ENCODE assay signal across 24 cellular contexts in genomic region chr10:129236411-129236810, GRCh38.
DNase-seq lines count a peak whose midpoint lies in the region; ATAC-seq and TF ChIP-seq lines count a peak whose summit lies in the region.
"Had no signal": no experiment of that assay in that cellular context is flagged by ENCODE, and none has a peak within 500 bp of the region (broad histone marks: within the 10 kb centered on the region; RNA-seq: fewer than 3 reads in every experiment).

No MANE protein-coding gene starts in this region.

- no peak overlapping the region for H4K8ac ChIP-seq in neuronal stem cell (ENCODE audit: low read depth, low read length)

- no peak overlapping the region for H2BK120ac ChIP-seq in neuronal stem cell (ENCODE audit: low read depth, low read length)

- H2BK15ac ChIP-seq in neuronal stem cell (ENCODE audit: low read length) = no peak overlapping the region

- H2AFZ ChIP-seq in neuronal stem cell (ENCODE audit: low read length) = no peak overlapping the region

- H3K36me3 ChIP-seq in endodermal cell (ENCODE audit: control insufficient read depth, insufficient read depth, low read length) (no peaks in the 10 kb centered on the region), neuronal stem cell (replicated peaks in 1 of 2; ENCODE audit: control insufficient read depth in 2 of 2, insufficient read depth in 2 of 2, low read length in 2 of 2) (no peaks in the 10 kb centered on the region)
- H3K36me3 ChIP-seq: BE2C, BLaER1 had no signal

- H3K9ac ChIP-seq in endodermal cell (ENCODE audit: extremely low read depth, low read length, poor library complexity, severe bottlenecking) (no peak overlapping the region), neuronal stem cell (ENCODE audit: low read depth, low read length, poor library complexity) (no peak overlapping the region)
- H3K9ac ChIP-seq: BLaER1 had no signal

- no peak overlapping the region for H2AK5ac ChIP-seq in neuronal stem cell (ENCODE audit: low read depth, low read length)

- no peak overlapping the region for H3K23ac ChIP-seq in neuronal stem cell (ENCODE audit: low read depth, low read length, poor library complexity)

- H3K4me3 ChIP-seq in endodermal cell (ENCODE audit: low read length) (no peak overlapping the region), neuronal stem cell (ENCODE audit: low read length in 2 of 2) (no peak overlapping the region)
- H3K4me3 ChIP-seq: A549, BLaER1, GM12878 had no signal

- H3K27ac ChIP-seq in endodermal cell (ENCODE audit: low read depth, low read length) (peak overlapping the region; percentile 32), neuronal stem cell (replicated peaks; ENCODE audit: low read length) (no peak overlapping the region)
- H3K27ac ChIP-seq: 22Rv1, A549, BLaER1 had no signal

- ATAC-seq in HG02759 (IDR thresholded peaks at IDR 0.05; ENCODE audit: unreplicated experiment) (no peak), HG03025 (IDR thresholded peaks at IDR 0.05; ENCODE audit: low FRiP score, unreplicated experiment) (no peak), GM18907 (IDR thresholded peaks at IDR 0.05; ENCODE audit: unreplicated experiment) (no peak)
- ATAC-seq: A549, GM12878 had no signal

- no peak overlapping the region for H3K4ac ChIP-seq in neuronal stem cell (ENCODE audit: low read length)

- no peak overlapping the region for H4K91ac ChIP-seq in neuronal stem cell (ENCODE audit: low read depth, low read length, poor library complexity)

- H3K9me3 Mint-ChIP-seq in endodermal cell (no peaks in the 10 kb centered on the region), glutamatergic neuron (ENCODE audit: unreplicated experiment) (no peaks in the 10 kb centered on the region)
- H3K9me3 Mint-ChIP-seq: CD4-positive, alpha-beta memory T cell had no signal

- H3K4me1 ChIP-seq in endodermal cell (ENCODE audit: control insufficient read depth, insufficient read depth, low read length) = no peaks in the 10 kb centered on the region
- H3K4me1 ChIP-seq in neuronal stem cell (ENCODE audit: control insufficient read depth in 2 of 2, insufficient read depth in 1 of 2, low read depth in 1 of 2, low read length in 2 of 2) = no peaks in the 10 kb centered on the region
- H3K4me1 ChIP-seq: A549, BE2C had no signal

- peak overlapping the region; percentile 19 for H2BK5ac ChIP-seq in neuronal stem cell (ENCODE audit: low read length)

- H3K36me3 Mint-ChIP-seq in endodermal cell (ENCODE audit: low read depth) (no peaks in the 10 kb centered on the region), glutamatergic neuron (ENCODE audit: unreplicated experiment) (no peaks in the 10 kb centered on the region)
- H3K36me3 Mint-ChIP-seq: CD14-positive monocyte; CD4-positive, alpha-beta memory T cell; CD4-positive, CD25-positive, alpha-beta regulatory T cell; CD8-positive, alpha-beta memory T cell had no signal

- 95 to 96% methylated on average over 10 to 18 of the region's 18 CpGs for WGBS in endodermal cell (ENCODE audit: insufficient coverage in 1 of 2, insufficient read length in 1 of 2), 2 experiments
- WGBS in neuronal stem cell (ENCODE audit: extremely low coverage in 2 of 2, insufficient read length in 2 of 2, insufficient replicate concordance in 1 of 2), 2 donors = no CpG with 5 or more reads among the region's 18 CpGs

- H2BK12ac ChIP-seq in neuronal stem cell (ENCODE audit: low read length) = no peak overlapping the region

- DNase-seq in endodermal cell (no peak), glutamatergic neuron (no peak), neuronal stem cell (ENCODE audit: low spot score) (no peak)
- DNase-seq: AML-193; BE2C; C1 segment of cervical spinal cord; CD4-positive, alpha-beta memory T cell; CD4-positive, CD25-positive, alpha-beta regulatory T cell; CD8-positive, alpha-beta memory T cell; COR-L47; DMS 273 treated with DMSO at 0.1 percent for 48 hours; DMS53; DMS79; DND-41; EL; GDM1 had no signal

- H3K4me3 Mint-ChIP-seq in endodermal cell (no peak overlapping the region), glutamatergic neuron (ENCODE audit: unreplicated experiment) (peak overlapping the region; percentile 26)
- H3K4me3 Mint-ChIP-seq: CD14-positive monocyte; CD4-positive, alpha-beta memory T cell; CD4-positive, CD25-positive, alpha-beta regulatory T cell; CD8-positive, alpha-beta memory T cell had no signal

- no peaks in the 10 kb centered on the region for H3K27me3 Mint-ChIP-seq in endodermal cell (ENCODE audit: insufficient read depth)
- H3K27me3 Mint-ChIP-seq in glutamatergic neuron (ENCODE audit: unreplicated experiment) = peaks cover 6% of the 10 kb centered on the region
- H3K27me3 Mint-ChIP-seq: CD4-positive, alpha-beta memory T cell; CD4-positive, CD25-positive, alpha-beta regulatory T cell had no signal

- H3K79me1 ChIP-seq in neuronal stem cell (ENCODE audit: low read depth, low read length) = no peaks in the 10 kb centered on the region

- H3K4me1 Mint-ChIP-seq in endodermal cell (peaks cover 14% of the 10 kb centered on the region), glutamatergic neuron (ENCODE audit: low read depth, unreplicated experiment) (peaks cover 27% of the 10 kb centered on the region)
- H3K4me1 Mint-ChIP-seq: CD14-positive monocyte had no signal

- H3K9me3 ChIP-seq in endodermal cell (ENCODE audit: control insufficient read depth, low read length) = no peaks in the 10 kb centered on the region
- H3K9me3 ChIP-seq in neuronal stem cell (replicated peaks in 1 of 2; ENCODE audit: control insufficient read depth in 2 of 2, insufficient read depth in 1 of 2, low read depth in 1 of 2, low read length in 2 of 2) = no peaks in the 10 kb centered on the region
- H3K9me3 ChIP-seq: A549, BE2C, BLaER1 had no signal

- no peak overlapping the region for H3K27ac Mint-ChIP-seq in endodermal cell
- peak overlapping the region; percentile 89 for H3K27ac Mint-ChIP-seq in glutamatergic neuron (ENCODE audit: unreplicated experiment)
- H3K27ac Mint-ChIP-seq: CD14-positive monocyte; CD4-positive, alpha-beta memory T cell; CD8-positive, alpha-beta memory T cell had no signal

- H3K27me3 ChIP-seq in endodermal cell (ENCODE audit: control insufficient read depth, insufficient read depth, low read length, poor library complexity, severe bottlenecking) = no peaks in the 10 kb centered on the region
- H3K27me3 ChIP-seq in neuronal stem cell (ENCODE audit: control insufficient read depth in 3 of 3, insufficient read depth in 3 of 3, low read depth in 1 of 3, low read length in 3 of 3) = no peaks in the 10 kb centered on the region
- H3K27me3 ChIP-seq: BE2C, BLaER1 had no signal

- TF ChIP-seq CTCF in endodermal cell (conservative IDR thresholded peaks at IDR 0.05) = no peak
- no peak for TF ChIP-seq CTCF in glutamatergic neuron (IDR thresholded peaks at IDR 0.05; ENCODE audit: partially characterized antibody, unreplicated experiment)

- no peak overlapping the region for H3K14ac ChIP-seq in neuronal stem cell (ENCODE audit: low read length)

- H3K18ac ChIP-seq in neuronal stem cell (ENCODE audit: low read length) = peak overlapping the region; percentile 27

- H3K4me2 ChIP-seq in neuronal stem cell (ENCODE audit: insufficient read depth, low read length, poor library complexity, severe bottlenecking) = no peak overlapping the region
- H3K4me2 ChIP-seq: A549, BLaER1 had no signal
